18 cellular contexts compared by ENCODE assay signal in genomic region chr2:96109931-96110511, GRCh38. TPM values are rescaled to one million over a fixed set of nuclear protein-coding genes. Genes with fewer than 3 reads are reported as not detected.
DNase-seq lines count a peak whose midpoint lies in the region; ATAC-seq, FAIRE-seq and TF ChIP-seq lines count a peak whose summit lies in the region.
"Had no signal": no experiment of that assay in that cellular context is flagged by ENCODE, and none has a peak within 500 bp of the region (broad histone marks: within the 10 kb centered on the region; RNA-seq: fewer than 3 reads in every experiment).

No MANE protein-coding gene starts in this region.

- ATAC-seq in activated naive CD8-positive, alpha-beta T cell treated with anti-CD3 and anti-CD28 coated beads, Interleukin-2, amount 10 ng/mL, durations not matched to agents 7 days and 5 days (ENCODE audit: low read depth), result no peak
- ATAC-seq in RWPE2 (ENCODE audit: low read depth), result no peak
- ATAC-seq in gastrocnemius medialis, result no peak

- H3K4me1 Mint-ChIP-seq in activated naive CD8-positive, alpha-beta T cell treated with anti-CD3 and anti-CD28 coated beads, Interleukin-2, amount 10 ng/mL, durations not matched to agents 7 days and 5 days, result no peaks in the 10 kb centered on the region
- no peaks in the 10 kb centered on the region for H3K4me1 Mint-ChIP-seq in activated naive CD8-positive, alpha-beta T cell treated with anti-CD3 and anti-CD28 coated beads for 36 hours

- H3K27ac ChIP-seq in RWPE2 (ENCODE audit: poor library complexity, severe bottlenecking) (no peak overlapping the region), kidney (ENCODE audit: low read depth in 2 of 2, low read length in 2 of 2) (no peak overlapping the region), gastrocnemius medialis (peak overlapping the region in 3 of 4 donors; percentile 68 to 74 (median 70))
- H3K27ac ChIP-seq: A549, C4-2B had no signal

- H3K36me3 ChIP-seq in RWPE2 (ENCODE audit: low read depth), result no peaks in the 10 kb centered on the region
- H3K36me3 ChIP-seq in kidney (ENCODE audit: control insufficient read depth in 1 of 2, insufficient read depth in 2 of 2, low read length in 2 of 2), result no peaks in the 10 kb centered on the region
- H3K36me3 ChIP-seq in gastrocnemius medialis, result no peaks in the 10 kb centered on the region
- H3K36me3 ChIP-seq: MG63 had no signal

- no peaks in the 10 kb centered on the region for H3K27me3 ChIP-seq in RWPE2 (ENCODE audit: insufficient read depth, poor library complexity, severe bottlenecking)
- peaks cover 4 to 5% (median 4%) of the 10 kb centered on the region in 3 donors for H3K27me3 ChIP-seq in gastrocnemius medialis
- H3K27me3 ChIP-seq: MG63 had no signal

- no peaks in the 10 kb centered on the region for H3K4me1 ChIP-seq in RWPE2 (ENCODE audit: insufficient read depth, poor library complexity, severe bottlenecking)
- H3K4me1 ChIP-seq in kidney (ENCODE audit: control insufficient read depth in 1 of 2, insufficient read depth in 1 of 2, low read depth in 1 of 2, low read length in 2 of 2), result peaks cover 0 to 8% of the 10 kb centered on the region in 2 donors
- no peaks in the 10 kb centered on the region for H3K4me1 ChIP-seq in gastrocnemius medialis
- H3K4me1 ChIP-seq: A549 had no signal

- intact Hi-C loops in kidney (cut with DNase I) (no loop called here), gastrocnemius medialis (cut with DNase I; ENCODE audit: low total_unique reads) (no loop called here), head of caudate nucleus (cut with DNase I) (loop anchor here (10.0 kb wide), 1 partner anchor 85 kb away; no protein-coding TSS in a partner anchor)

- no peak overlapping the region for H3K4me3 ChIP-seq in RWPE2 (ENCODE audit: severe bottlenecking)
- no peak overlapping the region for H3K4me3 ChIP-seq in kidney (ENCODE audit: low read length in 2 of 2)
- H3K4me3 ChIP-seq in gastrocnemius medialis, result no peak overlapping the region
- H3K4me3 ChIP-seq: A549, MG63 had no signal

- H3K36me3 Mint-ChIP-seq in activated naive CD8-positive, alpha-beta T cell treated with anti-CD3 and anti-CD28 coated beads, Interleukin-2, amount 10 ng/mL, durations not matched to agents 7 days and 5 days, result no peaks in the 10 kb centered on the region
- H3K36me3 Mint-ChIP-seq in activated naive CD8-positive, alpha-beta T cell treated with anti-CD3 and anti-CD28 coated beads for 36 hours, result peaks cover 8% of the 10 kb centered on the region

- H3K4me3 Mint-ChIP-seq in activated naive CD8-positive, alpha-beta T cell treated with anti-CD3 and anti-CD28 coated beads, Interleukin-2, amount 10 ng/mL, durations not matched to agents 7 days and 5 days, result no peak overlapping the region
- no peak overlapping the region for H3K4me3 Mint-ChIP-seq in activated naive CD8-positive, alpha-beta T cell treated with anti-CD3 and anti-CD28 coated beads for 36 hours
- H3K4me3 Mint-ChIP-seq: H9 had no signal

- peaks cover 2% of the 10 kb centered on the region for H3K27me3 Mint-ChIP-seq in activated naive CD8-positive, alpha-beta T cell treated with anti-CD3 and anti-CD28 coated beads, Interleukin-2, amount 10 ng/mL, durations not matched to agents 7 days and 5 days
- H3K27me3 Mint-ChIP-seq in activated naive CD8-positive, alpha-beta T cell treated with anti-CD3 and anti-CD28 coated beads for 36 hours, result no peaks in the 10 kb centered on the region

- TF ChIP-seq CTCF in RWPE2 (IDR thresholded peaks at IDR 0.05; ENCODE audit: poor library complexity, severe bottlenecking) (no peak), kidney (IDR thresholded peaks at IDR 0.05; ENCODE audit: borderline replicate concordance, extremely low read depth, insufficient read depth) (no peak), gastrocnemius medialis (IDR thresholded peaks at IDR 0.05 in 4 of 5, conservative IDR thresholded peaks at IDR 0.05 in 1 of 5) (no peak)

- POLR2A ChIA-PET in activated naive CD8-positive, alpha-beta T cell treated with anti-CD3 and anti-CD28 coated beads, Interleukin-2, amount 10 ng/mL, durations not matched to agents 7 days and 5 days (lab: Charles Lee), result no interaction called here

- DNase-seq in activated naive CD8-positive, alpha-beta T cell treated with anti-CD3 and anti-CD28 coated beads, Interleukin-2, amount 10 ng/mL, durations not matched to agents 7 days and 5 days, result peak; percentile 19
- DNase-seq in activated naive CD8-positive, alpha-beta T cell treated with anti-CD3 and anti-CD28 coated beads for 36 hours, result no peak
- peak; percentile 40 for DNase-seq in RWPE2 (ENCODE audit: low spot score)
- peak; percentile 52 for DNase-seq in kidney
- DNase-seq in gastrocnemius medialis, result peak in 1 of 2 donors; percentile 8
- no peak for DNase-seq in head of caudate nucleus
- DNase-seq in RCC 7860 (ENCODE audit: low spot score), result no peak
- DNase-seq in SHP77 (lab: John Stamatoyannopoulos, UW), result no peak
- DNase-seq: Caco-2, H9, MG63, NCI-H1105, NCI-H1694 treated with DMSO at 0.1 percent for 48 hours, NCI-H345, NCI-H526 treated with DMSO at 0.1 percent for 48 hours, OCI-M1 had no signal

- in situ Hi-C loops in gastrocnemius medialis (cut with MboI; ENCODE audit: low sequenced_read_pairs in 4 of 4), result loop anchor here in 2 of 4 donors (25.0 kb wide), 1 partner anchor 98 kb away; no protein-coding TSS in a partner anchor

- H3K9me3 ChIP-seq in RWPE2 (ENCODE audit: severe bottlenecking) (peaks cover 2% of the 10 kb centered on the region), kidney (ENCODE audit: control insufficient read depth in 1 of 2, low read length in 2 of 2) (peaks cover 0 to 4% of the 10 kb centered on the region in 2 donors), gastrocnemius medialis (no peaks in the 10 kb centered on the region)

- no peak for TF ChIP-seq POLR2A in gastrocnemius medialis (IDR thresholded peaks at IDR 0.05)

- no peak for FAIRE-seq in kidney (lab: Jason Lieb, UNC)
- FAIRE-seq in RCC 7860 (lab: Jason Lieb, UNC), result no peak
- FAIRE-seq: A549 had no signal

- no peak overlapping the region for H3K9ac ChIP-seq in kidney (ENCODE audit: low read length in 2 of 2)

- peaks cover 6% of the 10 kb centered on the region for H3K9me3 Mint-ChIP-seq in activated naive CD8-positive, alpha-beta T cell treated with anti-CD3 and anti-CD28 coated beads, Interleukin-2, amount 10 ng/mL, durations not matched to agents 7 days and 5 days
- H3K9me3 Mint-ChIP-seq in activated naive CD8-positive, alpha-beta T cell treated with anti-CD3 and anti-CD28 coated beads for 36 hours, result peaks cover 9% of the 10 kb centered on the region

- H3K27ac Mint-ChIP-seq in activated naive CD8-positive, alpha-beta T cell treated with anti-CD3 and anti-CD28 coated beads, Interleukin-2, amount 10 ng/mL, durations not matched to agents 7 days and 5 days, result no peak overlapping the region
- H3K27ac Mint-ChIP-seq in activated naive CD8-positive, alpha-beta T cell treated with anti-CD3 and anti-CD28 coated beads for 36 hours, result no peak overlapping the region
- H3K27ac Mint-ChIP-seq: H9 had no signal

RNA-seq across cellular contexts. Expression of gene ADRA2B, which starts 6.3 kb away (rescaled TPM):
- under 1 TPM; 0.17 to 0.26 TPM for total RNA-seq in activated naive CD8-positive, alpha-beta T cell treated with anti-CD3 and anti-CD28 coated beads, Interleukin-2, amount 10 ng/mL, durations not matched to agents 7 days and 5 days
- under 1 TPM; 0.29 to 0.30 TPM for total RNA-seq in activated naive CD8-positive, alpha-beta T cell treated with anti-CD3 and anti-CD28 coated beads for 36 hours
- total RNA-seq in kidney, result 1.4 TPM
- polyA plus RNA-seq in kidney (ENCODE audit: insufficient read depth, low read depth, low replicate concordance), result 4.8 TPM
- 1 to 10 TPM; 2.4 to 5.6 (median 3.6) TPM for total RNA-seq in gastrocnemius medialis

RNA-seq across cellular contexts. Expression of gene ASTL, which starts 28.3 kb away (rescaled TPM):
- total RNA-seq in activated naive CD8-positive, alpha-beta T cell treated with anti-CD3 and anti-CD28 coated beads, Interleukin-2, amount 10 ng/mL, durations not matched to agents 7 days and 5 days, result 10 to 100 TPM; 12.2 to 14.7 TPM
- total RNA-seq in activated naive CD8-positive, alpha-beta T cell treated with anti-CD3 and anti-CD28 coated beads for 36 hours, result 10 to 100 TPM; 22.1 to 23.3 TPM
- total RNA-seq in kidney, result not detected
- polyA plus RNA-seq in kidney (ENCODE audit: insufficient read depth, low read depth, low replicate concordance), result not detected
- not detected for total RNA-seq in gastrocnemius medialis
- polyA plus RNA-seq: A549 had no signal

RNA-seq across cellular contexts. Expression of gene DUSP2, which starts 35.2 kb away (rescaled TPM):
- total RNA-seq in activated naive CD8-positive, alpha-beta T cell treated with anti-CD3 and anti-CD28 coated beads, Interleukin-2, amount 10 ng/mL, durations not matched to agents 7 days and 5 days, result 10 to 100 TPM; 47.7 to 50.2 TPM
- 100 to 1,000 TPM; 274 to 279 TPM for total RNA-seq in activated naive CD8-positive, alpha-beta T cell treated with anti-CD3 and anti-CD28 coated beads for 36 hours
- 11.8 TPM for total RNA-seq in kidney
- polyA plus RNA-seq in kidney (ENCODE audit: insufficient read depth, low read depth, low replicate concordance), result 5.6 TPM
- 1 to 10 TPM; 1.6 to 4.0 (median 2.9) TPM for total RNA-seq in gastrocnemius medialis

Comparison
In these comparisons a context has a peak if more than half of its experiments do, and no peak if none do; other contexts are left out.
1. DNase-seq: peak in activated naive CD8-positive, alpha-beta T cell treated with anti-CD3 and anti-CD28 coated beads, Interleukin-2, amount 10 ng/mL, durations not matched to agents 7 days and 5 days (single experiment), RWPE2 (single experiment) and kidney (single experiment); none in activated naive CD8-positive, alpha-beta T cell treated with anti-CD3 and anti-CD28 coated beads for 36 hours (single experiment), head of caudate nucleus (0 of 42), RCC 7860 (single experiment) and SHP77 (0 of 2).
2. RNA of gene DUSP2, which starts 35.2 kb away (total RNA-seq): 274 to 279 TPM in activated naive CD8-positive, alpha-beta T cell treated with anti-CD3 and anti-CD28 coated beads for 36 hours; 47.7 to 50.2 TPM in activated naive CD8-positive, alpha-beta T cell treated with anti-CD3 and anti-CD28 coated beads, Interleukin-2, amount 10 ng/mL, durations not matched to agents 7 days and 5 days, 11.8 TPM in kidney (single experiment) and 1.6 to 4.0 TPM in gastrocnemius medialis; every median in the first group is over 4 times any median in the second.
3. H3K27ac ChIP-seq: peak in gastrocnemius medialis (3 of 4); none in RWPE2 (single experiment) and kidney (0 of 2).
4. RNA of gene ASTL, which starts 28.3 kb away (total RNA-seq): 22.1 to 23.3 TPM in activated naive CD8-positive, alpha-beta T cell treated with anti-CD3 and anti-CD28 coated beads for 36 hours and 12.2 to 14.7 TPM in activated naive CD8-positive, alpha-beta T cell treated with anti-CD3 and anti-CD28 coated beads, Interleukin-2, amount 10 ng/mL, durations not matched to agents 7 days and 5 days; not detected in kidney (single experiment) and not detected in gastrocnemius medialis; every median in the first group is over 10 times any median in the second.